ENCODE assay signal across 15 cellular contexts in genomic region chr12:58833844-58834243, GRCh38.
DNase-seq lines count a peak whose midpoint lies in the region; ATAC-seq and TF ChIP-seq lines count a peak whose summit lies in the region.
"Had no signal": no experiment of that assay in that cellular context is flagged by ENCODE, and none has a peak within 500 bp of the region (broad histone marks: within the 10 kb centered on the region; RNA-seq: fewer than 3 reads in every experiment).

No MANE protein-coding gene starts in this region.

- peak; percentile 28; the same call in 1 of the 2 replicates for TF ChIP-seq RAD21 in Ishikawa (IDR thresholded peaks at IDR 0.05; ENCODE audit: low read depth)

- peak; percentile 18; the same call in 1 of the 2 replicates for TF ChIP-seq CTCF in AG10803 (conservative IDR thresholded peaks at IDR 0.05; ENCODE audit: low read length)
- no peak for TF ChIP-seq CTCF in gastrocnemius medialis (IDR thresholded peaks at IDR 0.05 in 4 of 5, conservative IDR thresholded peaks at IDR 0.05 in 1 of 5)
- TF ChIP-seq CTCF in BE2C (IDR thresholded peaks at IDR 0.05; ENCODE audit: low read depth, low read length) = no peak

- H3K9me3 ChIP-seq in gastrocnemius medialis (no peaks in the 10 kb centered on the region), BE2C (no peaks in the 10 kb centered on the region)
- H3K9me3 ChIP-seq: BLaER1 had no signal

- ATAC-seq in gastrocnemius medialis = no peak
- ATAC-seq: left cardiac atrium had no signal

- H3K4me3 ChIP-seq in AG10803 (ENCODE audit: low read length) (no peak overlapping the region), gastrocnemius medialis (no peak overlapping the region), BE2C (ENCODE audit: low read depth, low read length) (no peak overlapping the region)
- H3K4me3 ChIP-seq: BLaER1 had no signal

- TF ChIP-seq POLR2A in gastrocnemius medialis (IDR thresholded peaks at IDR 0.05) = no peak

- H3K36me3 ChIP-seq in gastrocnemius medialis (no peaks in the 10 kb centered on the region), BE2C (no peaks in the 10 kb centered on the region)
- H3K36me3 ChIP-seq: BLaER1 had no signal

- TF ChIP-seq EP300 in Ishikawa (IDR thresholded peaks at IDR 0.05; ENCODE audit: borderline replicate concordance) = no peak

- no peak overlapping the region for H3K27ac ChIP-seq in gastrocnemius medialis
- H3K27ac ChIP-seq: BLaER1 had no signal

- in situ Hi-C loops in gastrocnemius medialis (cut with MboI; ENCODE audit: low sequenced_read_pairs in 4 of 4) = no loop called here

- DNase-seq in AG10803 (ENCODE audit: low read depth) = no peak
- DNase-seq in NCI-H510A (lab: John Stamatoyannopoulos, UW) = peak; percentile 66
- DNase-seq in fibroblast of peridontal ligament (ENCODE audit: extremely low read depth) = peak; percentile 22
- no peak for DNase-seq in gastrocnemius medialis
- DNase-seq in BE2C = no peak
- no peak for DNase-seq in SIG-M5 treated with dmso at 0.1 percent for 504 hours (lab: John Stamatoyannopoulos, UW; ENCODE audit: unreplicated experiment)
- DNase-seq in RPMI8226 = no peak
- DNase-seq: activated CD4-positive, alpha-beta T cell treated with anti-CD3 and anti-CD28 coated beads, Interleukin-2, amount 10 ng/mL, durations not matched to agents 24 days and 14 days; anterior cingulate cortex; GDM1; left cardiac atrium; naive B cell; retina had no signal

- H3K4me1 ChIP-seq in gastrocnemius medialis (no peaks in the 10 kb centered on the region), BE2C (no peaks in the 10 kb centered on the region)
- H3K4me1 ChIP-seq: BLaER1 had no signal

- intact Hi-C loops in gastrocnemius medialis (cut with DNase I; ENCODE audit: low total_unique reads) = no loop called here

- H3K27me3 ChIP-seq in gastrocnemius medialis = no peaks in the 10 kb centered on the region
- no peaks in the 10 kb centered on the region for H3K27me3 ChIP-seq in BE2C
- H3K27me3 ChIP-seq: BLaER1 had no signal

TF ChIP-seq in Ishikawa, 13 proteins besides CTCF, POLR2A, EP300 and RAD21:
- TF ChIP-seq USF1 (IDR thresholded peaks at IDR 0.05) (no peak), ZBTB7A (IDR thresholded peaks at IDR 0.05; ENCODE audit: low read depth) (no peak), CREB1 (IDR thresholded peaks at IDR 0.05; ENCODE audit: low read depth) (no peak), FOXM1 (IDR thresholded peaks at IDR 0.05; ENCODE audit: borderline replicate concordance, low read depth) (no peak), TEAD4 (IDR thresholded peaks at IDR 0.05) (no peak), TAF1 (IDR thresholded peaks at IDR 0.05; ENCODE audit: low read depth) (no peak), CEBPB (IDR thresholded peaks at IDR 0.05) (no peak), EGR1 (IDR thresholded peaks at IDR 0.05) (no peak), NFIC (IDR thresholded peaks at IDR 0.05) (no peak), TCF12 (IDR thresholded peaks at IDR 0.05; ENCODE audit: low read depth) (no peak), YY1 (IDR thresholded peaks at IDR 0.05; ENCODE audit: low read depth) (no peak)

Comparison
In these comparisons a context has a peak if more than half of its experiments do, and no peak if none do; other contexts are left out.
1. DNase-seq: peak in NCI-H510A (single experiment) and fibroblast of peridontal ligament (single experiment); none in AG10803 (single experiment), gastrocnemius medialis (0 of 2), BE2C (single experiment), SIG-M5 treated with dmso at 0.1 percent for 504 hours (single experiment) and RPMI8226 (single experiment).